ENCODE assay signal across 24 cellular contexts in genomic region chr2:130985206-130985779, GRCh38.
"Had no signal": no experiment of that assay in that cellular context is flagged by ENCODE, and none has a peak within 500 bp of the region (broad histone marks: within the 10 kb centered on the region; RNA-seq: fewer than 3 reads in every experiment).

No MANE protein-coding gene starts in this region.

- ATAC-seq: activated T-cell treated with anti-CD3 and anti-CD28 coated beads, Interleukin-2, amount 50 U/mL, for 4 hours; left colon; sciatic nerve; stimulated activated effector memory CD8-positive, alpha-beta T cell treated with anti-CD3 and anti-CD28 coated beads, Interleukin-12 subunit alpha, Interleukin-12 subunit beta, amount 100 ng/mL, for 72 hours had no signal

- DNase-seq: activated CD4-positive, alpha-beta T cell treated with anti-CD3 and anti-CD28 coated beads, Interleukin-2, amount 10 ng/mL, durations not matched to agents 24 days and 14 days; activated CD4-positive, CD25-positive, alpha-beta regulatory T cell; activated CD8-positive, alpha-beta memory T cell treated with anti-CD3 and anti-CD28 coated beads, Interleukin-2, amount 50 U/mL, for 4 hours; activated naive CD4-positive, alpha-beta T cell treated with anti-CD3 and anti-CD28 coated beads for 36 hours; activated T-cell treated with anti-CD3 and anti-CD28 coated beads, Interleukin-2, amount 50 U/mL, for 4 hours; colonic mucosa; endodermal cell; foreskin melanocyte; glutamatergic neuron; hippocampal formation; islet precursor cell; left colon; lower lobe of right lung; nucleus accumbens; stimulated activated CD4-positive, alpha-beta T cell treated with anti-CD3 and anti-CD28 coated beads, Interleukin-4, amount 100 ng/mL, for 1 hour; testis; upper lobe of left lung had no signal

- H3K9me3 Mint-ChIP-seq: activated CD4-positive, alpha-beta T cell treated with anti-CD3 and anti-CD28 coated beads, Interleukin-2, amount 10 ng/mL, durations not matched to agents 24 days and 14 days; activated naive CD4-positive, alpha-beta T cell treated with anti-CD3 and anti-CD28 coated beads for 36 hours; activated T-cell treated with anti-CD3 and anti-CD28 coated beads, Interleukin-2, amount 50 U/mL, for 4 hours; central memory CD8-positive, alpha-beta T cell; natural killer cell treated with Interleukin-12 subunit alpha and Interleukin-12 subunit beta and Interleukin-15 and Interleukin-18, amount 100 ng/mL, for 72 hours; stimulated activated effector memory CD8-positive, alpha-beta T cell treated with anti-CD3 and anti-CD28 coated beads, Interleukin-12 subunit alpha, Interleukin-12 subunit beta, amount 100 ng/mL, for 72 hours had no signal

- H3K4me3 Mint-ChIP-seq: activated CD4-positive, alpha-beta T cell treated with anti-CD3 and anti-CD28 coated beads, Interleukin-2, amount 10 ng/mL, durations not matched to agents 24 days and 14 days; activated naive CD4-positive, alpha-beta T cell treated with anti-CD3 and anti-CD28 coated beads for 36 hours; activated T-cell treated with anti-CD3 and anti-CD28 coated beads, Interleukin-2, amount 50 U/mL, for 4 hours; central memory CD8-positive, alpha-beta T cell; endodermal cell; mesothelial cell of epicardium; natural killer cell treated with Interleukin-12 subunit alpha and Interleukin-12 subunit beta and Interleukin-15 and Interleukin-18, amount 100 ng/mL, for 72 hours; stimulated activated effector memory CD8-positive, alpha-beta T cell treated with anti-CD3 and anti-CD28 coated beads, Interleukin-12 subunit alpha, Interleukin-12 subunit beta, amount 100 ng/mL, for 72 hours had no signal

- H3K36me3 ChIP-seq: ascending aorta, colonic mucosa, lower lobe of right lung, upper lobe of left lung had no signal

- H3K4me1 Mint-ChIP-seq: endodermal cell, mesothelial cell of epicardium had no signal

- H3K9me3 ChIP-seq: ascending aorta, colonic mucosa, lower lobe of right lung, testis, upper lobe of left lung had no signal

- H3K27me3 Mint-ChIP-seq: central memory CD8-positive, alpha-beta T cell had no signal

- H3K27me3 ChIP-seq: ascending aorta, colonic mucosa, testis, upper lobe of left lung had no signal

- H3K27ac ChIP-seq: ascending aorta, colonic mucosa, lower lobe of right lung, testis, upper lobe of left lung had no signal

- H3K27ac Mint-ChIP-seq: activated CD4-positive, alpha-beta T cell treated with anti-CD3 and anti-CD28 coated beads, Interleukin-2, amount 10 ng/mL, durations not matched to agents 24 days and 14 days; activated naive CD4-positive, alpha-beta T cell treated with anti-CD3 and anti-CD28 coated beads for 36 hours; endodermal cell; mesothelial cell of epicardium; natural killer cell treated with Interleukin-12 subunit alpha and Interleukin-12 subunit beta and Interleukin-15 and Interleukin-18, amount 100 ng/mL, for 72 hours; stimulated activated effector memory CD8-positive, alpha-beta T cell treated with anti-CD3 and anti-CD28 coated beads, Interleukin-12 subunit alpha, Interleukin-12 subunit beta, amount 100 ng/mL, for 72 hours had no signal

- H3K4me1 ChIP-seq: ascending aorta, colonic mucosa, lower lobe of right lung, testis had no signal

- H3K4me3 ChIP-seq: ascending aorta, colonic mucosa, lower lobe of right lung, smooth muscle cell, testis, upper lobe of left lung had no signal

- H3K4me2 ChIP-seq: smooth muscle cell had no signal
